In the genomic region with DNA sequence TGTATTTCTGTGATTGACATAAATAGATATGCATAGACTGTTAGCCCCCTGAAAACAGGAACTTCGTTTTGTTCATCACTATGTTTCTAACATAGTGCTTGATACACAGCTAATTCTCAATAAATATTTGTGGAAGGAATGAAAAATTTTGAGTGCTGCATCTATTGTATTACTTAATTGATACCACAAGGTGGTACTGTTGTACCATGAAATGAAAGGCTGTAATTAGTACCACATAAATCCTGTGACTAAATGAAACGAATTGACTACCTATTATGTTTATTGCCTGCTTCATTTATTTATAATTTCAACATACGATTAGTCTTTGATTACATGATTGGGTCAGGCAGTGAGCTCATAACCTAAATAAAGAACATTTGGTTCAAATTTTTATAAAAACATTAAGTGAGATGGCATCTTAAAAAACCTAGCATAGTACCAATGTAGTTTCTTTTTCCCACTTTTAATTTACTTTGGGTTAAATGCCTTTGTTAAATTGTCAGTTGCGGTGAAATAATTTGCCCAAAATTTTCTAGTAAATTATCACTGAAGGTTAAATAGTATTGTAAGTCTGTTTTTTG, we compare ENCODE assay signal across 8 cellular contexts. TPM values are rescaled to one million over a fixed set of nuclear protein-coding genes. Genes with fewer than 3 reads are reported as not detected.
DNase-seq lines count a peak whose midpoint lies in the region; ATAC-seq and TF ChIP-seq lines count a peak whose summit lies in the region.

No MANE protein-coding gene starts in this region.

- H3K9me3 ChIP-seq in DOHH2 (ENCODE audit: control insufficient read depth, insufficient read depth, low read length) (no peaks in the 10 kb centered on the region), adipocyte (ENCODE audit: control insufficient read depth, low read length) (no peaks in the 10 kb centered on the region), hepatocyte (ENCODE audit: low read depth) (no peaks in the 10 kb centered on the region), upper lobe of right lung (no peaks in the 10 kb centered on the region)

- H3K4me1 ChIP-seq in DOHH2 (ENCODE audit: control insufficient read depth, low read length) (no peaks in the 10 kb centered on the region), adipocyte (ENCODE audit: control insufficient read depth, insufficient read depth, low read length) (no peaks in the 10 kb centered on the region), hepatocyte (ENCODE audit: insufficient read depth) (no peaks in the 10 kb centered on the region), upper lobe of right lung (no peaks in the 10 kb centered on the region)

- no peak overlapping the region for H3K4me2 ChIP-seq in DOHH2 (ENCODE audit: low read length)
- H3K4me2 ChIP-seq in hepatocyte = no peak overlapping the region

- H2AFZ ChIP-seq in hepatocyte = no peak overlapping the region

- intact Hi-C loops in upper lobe of right lung (cut with DNase I) = loop anchor here (10.0 kb wide), 1 partner anchor 855 kb away; no protein-coding TSS in a partner anchor

- H4K20me1 ChIP-seq in DOHH2 (ENCODE audit: control insufficient read depth, insufficient read depth, low read depth, low read length) (no peaks in the 10 kb centered on the region), hepatocyte (ENCODE audit: insufficient read depth, poor library complexity, severe bottlenecking) (no peaks in the 10 kb centered on the region)

- 22% methylated on average over 4 of the region's 4 CpGs for WGBS in hepatocyte (ENCODE audit: low lambda C conversion rate, missing lambda C conversion rate)

- no peak overlapping the region for H3K9ac ChIP-seq in adipocyte (ENCODE audit: low read length)

- DNase-seq in NCI-H1105 (lab: John Stamatoyannopoulos, UW) (peak; percentile 19), adipocyte (ENCODE audit: low read depth) (peak; percentile 69), hepatocyte (ENCODE audit: low spot score) (peak; percentile 25), upper lobe of right lung (no peak), D341Med (ENCODE audit: low spot score) (no peak), omental fat pad (ENCODE audit: low spot score) (no peak)

- H3F3A ChIP-seq in DOHH2 (ENCODE audit: control insufficient read depth, insufficient read depth) = 0 out of 2 replicates have a peak, but pooled peaks cover 5% of the 10 kb centered on the region

- H3K36me3 ChIP-seq in DOHH2 (ENCODE audit: control insufficient read depth, low read length) (peaks cover 20% of the 10 kb centered on the region), adipocyte (ENCODE audit: control insufficient read depth, insufficient read depth, low read length, severe bottlenecking) (peaks cover 8% of the 10 kb centered on the region), hepatocyte (replicated peaks; ENCODE audit: insufficient read depth, low read depth) (no peaks in the 10 kb centered on the region), upper lobe of right lung (no peaks in the 10 kb centered on the region)

- H3K4me3 ChIP-seq in DOHH2 (ENCODE audit: low read length) (no peak overlapping the region), adipocyte (ENCODE audit: low read length) (no peak overlapping the region), hepatocyte (no peak overlapping the region), upper lobe of right lung (no peak overlapping the region)

- H3K9me2 ChIP-seq in DOHH2 (replicated peaks; ENCODE audit: control insufficient read depth, low read length) (no peaks in the 10 kb centered on the region), hepatocyte (replicated peaks; ENCODE audit: insufficient read depth) (no peaks in the 10 kb centered on the region)

- peak; percentile 74 for ATAC-seq in GM21619 (IDR thresholded peaks at IDR 0.05; ENCODE audit: unreplicated experiment)
- ATAC-seq in upper lobe of right lung = peak; percentile 64
- ATAC-seq in omental fat pad (ENCODE audit: low FRiP score) = no peak

- H3K27me3 ChIP-seq in DOHH2 (ENCODE audit: control insufficient read depth, low read length) (no peaks in the 10 kb centered on the region), adipocyte (replicated peaks; ENCODE audit: control insufficient read depth, insufficient read depth, low read length) (no peaks in the 10 kb centered on the region), hepatocyte (no peaks in the 10 kb centered on the region), upper lobe of right lung (no peaks in the 10 kb centered on the region)

- H3K79me2 ChIP-seq in DOHH2 (ENCODE audit: control insufficient read depth, low read length) (no peaks in the 10 kb centered on the region), hepatocyte (no peaks in the 10 kb centered on the region)

- TF ChIP-seq CTCF in DOHH2 (IDR thresholded peaks at IDR 0.05; ENCODE audit: low read depth, low read length, poor library complexity, severe bottlenecking) = peak; percentile 67
- peak; percentile 68 for TF ChIP-seq CTCF in hepatocyte (IDR thresholded peaks at IDR 0.05; ENCODE audit: poor library complexity)
- TF ChIP-seq CTCF in upper lobe of right lung (IDR thresholded peaks at IDR 0.05) = peak; percentile 74
- TF ChIP-seq CTCF in omental fat pad (IDR thresholded peaks at IDR 0.05) = peak in 1 of 3 donors; percentile 8

- H3K27ac ChIP-seq in DOHH2 (ENCODE audit: low read depth, low read length) (no peak overlapping the region), hepatocyte (no peak overlapping the region), upper lobe of right lung (no peak overlapping the region)

RNA-seq across cellular contexts. Expression of gene TGFB2, which starts 15.0 kb away (rescaled TPM):
- 15.0 and 17.1 TPM in 2 replicates for total RNA-seq in hepatocyte
- polyA plus RNA-seq in hepatocyte = 6.7 and 13.6 TPM in 2 replicates
- total RNA-seq in upper lobe of right lung = 19.8 TPM
- total RNA-seq in omental fat pad = 1 to 10 TPM; 3.1 to 9.1 (median 4.1) TPM

RNA-seq across cellular contexts. Expression of gene RRP15, which starts 45.0 kb away (rescaled TPM):
- 6.7 and 7.7 TPM in 2 replicates for total RNA-seq in hepatocyte
- polyA plus RNA-seq in hepatocyte = 9.0 and 12.6 TPM in 2 replicates
- total RNA-seq in upper lobe of right lung = 16.9 TPM
- total RNA-seq in omental fat pad = 10 to 100 TPM in 1 of 4 donors, 1 to 10 TPM in 3; 4.6 to 22.7 (median 5.3) TPM

Comparison
In these comparisons a context has a peak if more than half of its experiments do, and no peak if none do; other contexts are left out.
1. DNase-seq: peak in NCI-H1105 (single experiment), adipocyte (single experiment) and hepatocyte (single experiment); none in upper lobe of right lung (single experiment), D341Med (single experiment) and omental fat pad (single experiment).